8 cellular contexts compared by ENCODE assay signal in the genomic region with DNA sequence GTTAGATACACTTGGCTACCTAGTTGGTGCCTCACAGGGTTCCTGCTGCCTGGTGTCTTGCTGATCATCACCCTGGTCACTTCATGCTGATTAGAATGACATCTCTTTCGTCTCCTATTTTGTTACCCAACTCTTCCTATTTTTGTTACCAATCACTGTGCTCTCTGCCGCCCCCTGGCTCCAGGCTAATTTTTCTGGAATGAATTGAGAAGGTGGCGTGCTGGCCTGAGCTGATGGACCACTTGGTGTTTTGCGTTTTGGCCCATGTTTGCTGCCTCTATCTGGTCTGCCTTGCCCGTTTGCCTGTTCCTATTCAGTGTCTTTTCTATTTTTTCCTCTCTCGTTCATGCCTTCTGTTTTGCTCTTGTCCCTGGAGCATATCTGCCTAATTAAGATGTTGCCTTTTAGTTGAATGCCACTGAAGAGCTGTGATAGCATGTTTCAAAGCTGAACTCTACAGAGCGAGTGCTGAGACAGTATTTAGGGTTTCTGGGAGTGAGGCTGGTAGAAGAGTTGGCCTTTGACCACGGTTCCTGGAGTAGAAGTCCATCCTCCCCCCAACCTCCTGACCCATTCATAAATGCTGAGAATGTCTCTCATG.
DNase-seq lines count a peak whose midpoint lies in the region; ATAC-seq and TF ChIP-seq lines count a peak whose summit lies in the region.

No MANE protein-coding gene starts in this region.

- H3K4me1 Mint-ChIP-seq in stimulated activated effector memory CD8-positive, alpha-beta T cell treated with anti-CD3 and anti-CD28 coated beads, Interleukin-12 subunit alpha, Interleukin-12 subunit beta, amount 100 ng/mL, for 72 hours, result peaks cover 35% of the 10 kb centered on the region

- H3K9me3 Mint-ChIP-seq in stimulated activated effector memory CD8-positive, alpha-beta T cell treated with anti-CD3 and anti-CD28 coated beads, Interleukin-12 subunit alpha, Interleukin-12 subunit beta, amount 100 ng/mL, for 72 hours, result no peaks in the 10 kb centered on the region

- H3K4me3 Mint-ChIP-seq in stimulated activated effector memory CD8-positive, alpha-beta T cell treated with anti-CD3 and anti-CD28 coated beads, Interleukin-12 subunit alpha, Interleukin-12 subunit beta, amount 100 ng/mL, for 72 hours, result no peak overlapping the region

- H3K4me3 ChIP-seq in MM.1S (ENCODE audit: low read length) (no peak overlapping the region), foreskin fibroblast (ENCODE audit: low read depth in 1 of 2, low read length in 2 of 2) (no peak overlapping the region), retinal pigment epithelial cell (ENCODE audit: low read length) (no peak overlapping the region)

- H3K4me2 ChIP-seq in MM.1S (ENCODE audit: low read depth, low read length), result peak overlapping the region; percentile 53

- peaks cover 50% of the 10 kb centered on the region for H3K4me1 ChIP-seq in MM.1S (ENCODE audit: low read length)

- H3K9me2 ChIP-seq in MM.1S (replicated peaks; ENCODE audit: insufficient read depth, low read length), result no peaks in the 10 kb centered on the region

- peak overlapping the region; percentile 88; the same call in 1 of the 2 replicates for H3K27ac ChIP-seq in MM.1S (ENCODE audit: low read length)

- no peak for ATAC-seq in HG02759 (IDR thresholded peaks at IDR 0.05; ENCODE audit: unreplicated experiment)
- ATAC-seq in stimulated activated effector memory CD8-positive, alpha-beta T cell treated with anti-CD3 and anti-CD28 coated beads, Interleukin-12 subunit alpha, Interleukin-12 subunit beta, amount 100 ng/mL, for 72 hours, result no peak

- H3K9me3 ChIP-seq in MM.1S (replicated peaks; ENCODE audit: insufficient read depth, low read length), result no peaks in the 10 kb centered on the region

- no peaks in the 10 kb centered on the region for H3K27me3 ChIP-seq in MM.1S (replicated peaks; ENCODE audit: insufficient read depth, low read length)

- H3K27ac Mint-ChIP-seq in stimulated activated effector memory CD8-positive, alpha-beta T cell treated with anti-CD3 and anti-CD28 coated beads, Interleukin-12 subunit alpha, Interleukin-12 subunit beta, amount 100 ng/mL, for 72 hours, result no peak overlapping the region

- no peak overlapping the region for H2AFZ ChIP-seq in MM.1S (ENCODE audit: low read length)

- peaks cover 87% of the 10 kb centered on the region for H3K79me2 ChIP-seq in MM.1S (ENCODE audit: low read length)

- H3F3A ChIP-seq in MM.1S (ENCODE audit: insufficient read depth, low read length), result peaks cover 49% of the 10 kb centered on the region

- DNase-seq in DMS114 treated with DMSO at 0.1 percent for 48 hours (lab: John Stamatoyannopoulos, UW; ENCODE audit: unreplicated experiment), result peak; percentile 41
- DNase-seq in MM.1S, result no peak
- DNase-seq in activated T-cell treated with anti-CD3 and anti-CD28 coated beads for 24 hours (ENCODE audit: low read depth), result peak; percentile 36
- DNase-seq in foreskin fibroblast, result peak in 1 of 2 donors; percentile 72
- no peak for DNase-seq in retinal pigment epithelial cell (ENCODE audit: low read depth)
- DNase-seq in NCI-H345 (lab: John Stamatoyannopoulos, UW), result no peak
- no peak for DNase-seq in stimulated activated effector memory CD8-positive, alpha-beta T cell treated with anti-CD3 and anti-CD28 coated beads, Interleukin-12 subunit alpha, Interleukin-12 subunit beta, amount 100 ng/mL, for 72 hours (ENCODE audit: low spot score in 2 of 2)

- H3K36me3 Mint-ChIP-seq in stimulated activated effector memory CD8-positive, alpha-beta T cell treated with anti-CD3 and anti-CD28 coated beads, Interleukin-12 subunit alpha, Interleukin-12 subunit beta, amount 100 ng/mL, for 72 hours, result peaks cover 93% of the 10 kb centered on the region

- no peak overlapping the region for H3K9ac ChIP-seq in MM.1S (ENCODE audit: low read length)

- TF ChIP-seq CTCF in MM.1S (IDR thresholded peaks at IDR 0.05; ENCODE audit: low read length) (peak; percentile 72), foreskin fibroblast (IDR thresholded peaks at IDR 0.05; ENCODE audit: low read depth, low read length) (peak; percentile 74), retinal pigment epithelial cell (conservative IDR thresholded peaks at IDR 0.05; ENCODE audit: low read depth, low read length) (peak; percentile 77)

- peaks cover 10% of the 10 kb centered on the region for H3K36me3 ChIP-seq in MM.1S (replicated peaks; ENCODE audit: insufficient read depth, low read length)

- H4K20me1 ChIP-seq in MM.1S (ENCODE audit: insufficient read depth, low read length), result no peaks in the 10 kb centered on the region

Comparison
In these comparisons a context has a peak if more than half of its experiments do, and no peak if none do; other contexts are left out.
1. DNase-seq: peak in DMS114 treated with DMSO at 0.1 percent for 48 hours (single experiment) and activated T-cell treated with anti-CD3 and anti-CD28 coated beads for 24 hours (single experiment); none in MM.1S (single experiment), retinal pigment epithelial cell (single experiment), NCI-H345 (single experiment) and stimulated activated effector memory CD8-positive, alpha-beta T cell treated with anti-CD3 and anti-CD28 coated beads, Interleukin-12 subunit alpha, Interleukin-12 subunit beta, amount 100 ng/mL, for 72 hours (0 of 2).
2. Peak in every context shown above with its lines, with median percentiles within 50 percentile points of each other: CTCF ChIP-seq.